In the genomic region with DNA sequence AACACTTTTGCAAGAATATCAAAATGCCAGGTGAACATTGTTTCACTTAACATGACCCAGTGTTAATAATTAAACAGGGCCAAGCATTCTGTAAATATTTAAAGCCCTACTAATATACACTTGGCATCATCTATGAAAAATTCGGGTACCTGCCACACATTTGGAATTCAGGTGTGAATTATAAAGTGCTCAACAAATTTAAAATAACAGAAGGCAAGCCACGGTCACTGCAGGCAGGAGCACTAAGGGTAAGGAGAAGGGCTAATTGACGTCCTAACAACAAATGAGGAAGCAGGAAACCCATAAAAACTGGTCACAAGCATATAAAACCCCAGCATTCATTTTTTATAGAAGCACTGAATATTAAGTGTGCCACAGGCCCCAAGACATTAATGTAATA, we compare ENCODE assay signal across 13 cellular contexts. TPM values are rescaled to one million over a fixed set of nuclear protein-coding genes. Genes with fewer than 3 reads are reported as not detected.
DNase-seq lines count a peak whose midpoint lies in the region.
"Had no signal": no experiment of that assay in that cellular context is flagged by ENCODE, and none has a peak within 500 bp of the region (broad histone marks: within the 10 kb centered on the region; RNA-seq: fewer than 3 reads in every experiment).

No MANE protein-coding gene starts in this region.

- DNase-seq in DMS53 (lab: John Stamatoyannopoulos, UW), result peak; percentile 67
- DNase-seq in NOMO-1 treated with DMSO at 0.1 percent for 48 hours (lab: John Stamatoyannopoulos, UW; ENCODE audit: unreplicated experiment), result peak; percentile 35
- DNase-seq in kidney tubule cell (ENCODE audit: low spot score), result peak; percentile 79
- DNase-seq in renal cortical epithelial cell (ENCODE audit: low read depth), result peak; percentile 80
- no peak for DNase-seq in stimulated activated CD4-positive, alpha-beta T cell treated with anti-CD3 and anti-CD28 coated beads, Interleukin-15, amount 100 ng/mL, for 24 hours
- no peak for DNase-seq in H7
- no peak for DNase-seq in NCI-H1092 (lab: John Stamatoyannopoulos, UW)
- DNase-seq: CD4-positive, alpha-beta memory T cell; GF-D8; NCI-H146; NCI-H226; NCI-H526; PC-9 had no signal

- H3K4me3 ChIP-seq in H7 (ENCODE audit: insufficient read depth, low read depth, low read length), result no peak overlapping the region
- H3K4me3 ChIP-seq: PC-9 had no signal

- no peaks in the 10 kb centered on the region for H3K27me3 ChIP-seq in H7 (ENCODE audit: control insufficient read depth, insufficient read depth, low read length)

- no peaks in the 10 kb centered on the region for H3K36me3 ChIP-seq in H7 (replicated peaks; ENCODE audit: control insufficient read depth, insufficient read depth, low read length)

RNA-seq across cellular contexts. Expression of a gene that starts 43.8 kb away (rescaled TPM):
- 11.5 and 104 TPM in 2 replicates for total RNA-seq in renal cortical epithelial cell
- total RNA-seq in H7 (2014; rRNA removed; shearing (Covaris generic)), result 1.9 and 2.0 TPM in 2 replicates

Comparison
In these comparisons a context has a peak if more than half of its experiments do, and no peak if none do; other contexts are left out.
1. DNase-seq: peak in DMS53 (single experiment), NOMO-1 treated with DMSO at 0.1 percent for 48 hours (single experiment), kidney tubule cell (single experiment) and renal cortical epithelial cell (single experiment); none in stimulated activated CD4-positive, alpha-beta T cell treated with anti-CD3 and anti-CD28 coated beads, Interleukin-15, amount 100 ng/mL, for 24 hours (single experiment), H7 (single experiment) and NCI-H1092 (single experiment).